ENCODE assay signal across 1 cellular context in the genomic region with DNA sequence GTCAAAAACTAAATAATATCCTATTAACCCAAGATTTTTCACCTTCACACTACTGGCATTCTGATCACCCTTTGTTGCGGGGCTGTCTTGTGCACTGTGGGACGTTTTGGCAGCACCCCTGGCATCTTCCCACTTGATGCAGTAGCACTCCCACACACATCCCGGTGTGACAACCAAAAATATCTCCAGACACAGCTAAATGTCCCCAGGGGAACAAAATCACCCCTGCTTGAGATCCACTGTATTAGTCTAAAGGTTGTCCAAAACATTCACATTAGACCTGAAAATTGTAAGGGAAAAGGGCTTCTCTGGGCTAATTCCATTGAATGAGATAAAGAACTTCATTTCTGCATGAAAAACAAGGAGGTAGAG.
TF ChIP-seq lines count a peak whose summit lies in the region.

No MANE protein-coding gene starts in this region.

TF ChIP-seq in K562, 482 proteins besides CTCF, POLR2A, EP300 and RAD21:
- TF ChIP-seq, protein P1, sequence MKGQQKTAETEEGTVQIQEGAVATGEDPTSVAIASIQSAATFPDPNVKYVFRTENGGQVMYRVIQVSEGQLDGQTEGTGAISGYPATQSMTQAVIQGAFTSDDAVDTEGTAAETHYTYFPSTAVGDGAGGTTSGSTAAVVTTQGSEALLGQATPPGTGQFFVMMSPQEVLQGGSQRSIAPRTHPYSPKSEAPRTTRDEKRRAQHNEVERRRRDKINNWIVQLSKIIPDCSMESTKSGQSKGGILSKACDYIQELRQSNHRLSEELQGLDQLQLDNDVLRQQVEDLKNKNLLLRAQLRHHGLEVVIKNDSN (CRISPR knock-in tag; IDR thresholded peaks at IDR 0.05) = no peak
- TF ChIP-seq HIVEP1 (CRISPR knock-in tag; IDR thresholded peaks at IDR 0.05) = no peak
- TF ChIP-seq, protein P2, sequence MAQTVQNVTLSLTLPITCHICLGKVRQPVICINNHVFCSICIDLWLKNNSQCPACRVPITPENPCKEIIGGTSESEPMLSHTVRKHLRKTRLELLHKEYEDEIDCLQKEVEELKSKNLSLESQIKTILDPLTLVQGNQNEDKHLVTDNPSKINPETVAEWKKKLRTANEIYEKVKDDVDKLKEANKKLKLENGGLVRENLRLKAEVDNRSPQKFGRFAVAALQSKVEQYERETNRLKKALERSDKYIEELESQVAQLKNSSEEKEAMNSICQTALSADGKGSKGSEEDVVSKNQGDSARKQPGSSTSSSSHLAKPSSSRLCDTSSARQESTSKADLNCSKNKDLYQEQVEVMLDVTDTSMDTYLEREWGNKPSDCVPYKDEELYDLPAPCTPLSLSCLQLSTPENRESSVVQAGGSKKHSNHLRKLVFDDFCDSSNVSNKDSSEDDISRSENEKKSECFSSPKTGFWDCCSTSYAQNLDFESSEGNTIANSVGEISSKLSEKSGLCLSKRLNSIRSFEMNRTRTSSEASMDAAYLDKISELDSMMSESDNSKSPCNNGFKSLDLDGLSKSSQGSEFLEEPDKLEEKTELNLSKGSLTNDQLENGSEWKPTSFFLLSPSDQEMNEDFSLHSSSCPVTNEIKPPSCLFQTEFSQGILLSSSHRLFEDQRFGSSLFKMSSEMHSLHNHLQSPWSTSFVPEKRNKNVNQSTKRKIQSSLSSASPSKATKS (CRISPR knock-in tag; IDR thresholded peaks at IDR 0.05) = no peak
- no peak for TF ChIP-seq RBM14 (IDR thresholded peaks at IDR 0.05; ENCODE audit: borderline replicate concordance, insufficient read depth, low read depth, low read length)
- no peak for TF ChIP-seq SETDB1 (IDR thresholded peaks at IDR 0.05; ENCODE audit: low read length)
- TF ChIP-seq, protein P3, sequence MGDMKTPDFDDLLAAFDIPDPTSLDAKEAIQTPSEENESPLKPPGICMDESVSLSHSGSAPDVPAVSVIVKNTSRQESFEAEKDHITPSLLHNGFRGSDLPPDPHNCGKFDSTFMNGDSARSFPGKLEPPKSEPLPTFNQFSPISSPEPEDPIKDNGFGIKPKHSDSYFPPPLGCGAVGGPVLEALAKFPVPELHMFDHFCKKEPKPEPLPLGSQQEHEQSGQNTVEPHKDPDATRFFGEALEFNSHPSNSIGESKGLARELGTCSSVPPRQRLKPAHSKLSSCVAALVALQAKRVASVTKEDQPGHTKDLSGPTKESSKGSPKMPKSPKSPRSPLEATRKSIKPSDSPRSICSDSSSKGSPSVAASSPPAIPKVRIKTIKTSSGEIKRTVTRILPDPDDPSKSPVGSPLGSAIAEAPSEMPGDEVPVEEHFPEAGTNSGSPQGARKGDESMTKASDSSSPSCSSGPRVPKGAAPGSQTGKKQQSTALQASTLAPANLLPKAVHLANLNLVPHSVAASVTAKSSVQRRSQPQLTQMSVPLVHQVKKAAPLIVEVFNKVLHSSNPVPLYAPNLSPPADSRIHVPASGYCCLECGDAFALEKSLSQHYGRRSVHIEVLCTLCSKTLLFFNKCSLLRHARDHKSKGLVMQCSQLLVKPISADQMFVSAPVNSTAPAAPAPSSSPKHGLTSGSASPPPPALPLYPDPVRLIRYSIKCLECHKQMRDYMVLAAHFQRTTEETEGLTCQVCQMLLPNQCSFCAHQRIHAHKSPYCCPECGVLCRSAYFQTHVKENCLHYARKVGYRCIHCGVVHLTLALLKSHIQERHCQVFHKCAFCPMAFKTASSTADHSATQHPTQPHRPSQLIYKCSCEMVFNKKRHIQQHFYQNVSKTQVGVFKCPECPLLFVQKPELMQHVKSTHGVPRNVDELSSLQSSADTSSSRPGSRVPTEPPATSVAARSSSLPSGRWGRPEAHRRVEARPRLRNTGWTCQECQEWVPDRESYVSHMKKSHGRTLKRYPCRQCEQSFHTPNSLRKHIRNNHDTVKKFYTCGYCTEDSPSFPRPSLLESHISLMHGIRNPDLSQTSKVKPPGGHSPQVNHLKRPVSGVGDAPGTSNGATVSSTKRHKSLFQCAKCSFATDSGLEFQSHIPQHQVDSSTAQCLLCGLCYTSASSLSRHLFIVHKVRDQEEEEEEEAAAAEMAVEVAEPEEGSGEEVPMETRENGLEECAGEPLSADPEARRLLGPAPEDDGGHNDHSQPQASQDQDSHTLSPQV (IDR thresholded peaks at IDR 0.05) = no peak
- TF ChIP-seq FOXP1 (CRISPR knock-in tag; IDR thresholded peaks at IDR 0.05) = no peak
- TF ChIP-seq BRD4 (IDR thresholded peaks at IDR 0.05) = no peak
- TF ChIP-seq SP1 (CRISPR knock-in tag; IDR thresholded peaks at IDR 0.05) = peak; percentile 0; the same call in 1 of the 2 replicates
- TF ChIP-seq, protein P4, sequence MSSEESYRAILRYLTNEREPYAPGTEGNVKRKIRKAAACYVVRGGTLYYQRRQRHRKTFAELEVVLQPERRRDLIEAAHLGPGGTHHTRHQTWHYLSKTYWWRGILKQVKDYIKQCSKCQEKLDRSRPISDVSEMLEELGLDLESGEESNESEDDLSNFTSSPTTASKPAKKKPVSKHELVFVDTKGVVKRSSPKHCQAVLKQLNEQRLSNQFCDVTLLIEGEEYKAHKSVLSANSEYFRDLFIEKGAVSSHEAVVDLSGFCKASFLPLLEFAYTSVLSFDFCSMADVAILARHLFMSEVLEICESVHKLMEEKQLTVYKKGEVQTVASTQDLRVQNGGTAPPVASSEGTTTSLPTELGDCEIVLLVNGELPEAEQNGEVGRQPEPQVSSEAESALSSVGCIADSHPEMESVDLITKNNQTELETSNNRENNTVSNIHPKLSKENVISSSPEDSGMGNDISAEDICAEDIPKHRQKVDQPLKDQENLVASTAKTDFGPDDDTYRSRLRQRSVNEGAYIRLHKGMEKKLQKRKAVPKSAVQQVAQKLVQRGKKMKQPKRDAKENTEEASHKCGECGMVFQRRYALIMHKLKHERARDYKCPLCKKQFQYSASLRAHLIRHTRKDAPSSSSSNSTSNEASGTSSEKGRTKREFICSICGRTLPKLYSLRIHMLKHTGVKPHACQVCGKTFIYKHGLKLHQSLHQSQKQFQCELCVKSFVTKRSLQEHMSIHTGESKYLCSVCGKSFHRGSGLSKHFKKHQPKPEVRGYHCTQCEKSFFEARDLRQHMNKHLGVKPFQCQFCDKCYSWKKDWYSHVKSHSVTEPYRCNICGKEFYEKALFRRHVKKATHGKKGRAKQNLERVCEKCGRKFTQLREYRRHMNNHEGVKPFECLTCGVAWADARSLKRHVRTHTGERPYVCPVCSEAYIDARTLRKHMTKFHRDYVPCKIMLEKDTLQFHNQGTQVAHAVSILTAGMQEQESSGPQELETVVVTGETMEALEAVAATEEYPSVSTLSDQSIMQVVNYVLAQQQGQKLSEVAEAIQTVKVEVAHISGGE (CRISPR knock-in tag; IDR thresholded peaks at IDR 0.05) = 0 out of 6 replicates have a peak, but pooled peaks of 1 of the 3 experiments have one; percentile 25
- no peak for TF ChIP-seq CBFA2T3 (IDR thresholded peaks at IDR 0.05)
- TF ChIP-seq, protein P5, sequence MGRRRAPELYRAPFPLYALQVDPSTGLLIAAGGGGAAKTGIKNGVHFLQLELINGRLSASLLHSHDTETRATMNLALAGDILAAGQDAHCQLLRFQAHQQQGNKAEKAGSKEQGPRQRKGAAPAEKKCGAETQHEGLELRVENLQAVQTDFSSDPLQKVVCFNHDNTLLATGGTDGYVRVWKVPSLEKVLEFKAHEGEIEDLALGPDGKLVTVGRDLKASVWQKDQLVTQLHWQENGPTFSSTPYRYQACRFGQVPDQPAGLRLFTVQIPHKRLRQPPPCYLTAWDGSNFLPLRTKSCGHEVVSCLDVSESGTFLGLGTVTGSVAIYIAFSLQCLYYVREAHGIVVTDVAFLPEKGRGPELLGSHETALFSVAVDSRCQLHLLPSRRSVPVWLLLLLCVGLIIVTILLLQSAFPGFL (CRISPR knock-in tag; IDR thresholded peaks at IDR 0.05) = no peak
- no peak for TF ChIP-seq FUS (optimal IDR thresholded peaks at IDR 0.05; ENCODE audit: low read depth, low read length)
- no peak for TF ChIP-seq ZNF586 (CRISPR knock-in tag; conservative IDR thresholded peaks at IDR 0.05)
- peak; percentile 33; the same call in 1 of the 2 replicates for TF ChIP-seq EGR1 (conservative IDR thresholded peaks at IDR 0.05)
